Comparison of ENCODE assay signal across 8 cellular contexts in the genomic region with DNA sequence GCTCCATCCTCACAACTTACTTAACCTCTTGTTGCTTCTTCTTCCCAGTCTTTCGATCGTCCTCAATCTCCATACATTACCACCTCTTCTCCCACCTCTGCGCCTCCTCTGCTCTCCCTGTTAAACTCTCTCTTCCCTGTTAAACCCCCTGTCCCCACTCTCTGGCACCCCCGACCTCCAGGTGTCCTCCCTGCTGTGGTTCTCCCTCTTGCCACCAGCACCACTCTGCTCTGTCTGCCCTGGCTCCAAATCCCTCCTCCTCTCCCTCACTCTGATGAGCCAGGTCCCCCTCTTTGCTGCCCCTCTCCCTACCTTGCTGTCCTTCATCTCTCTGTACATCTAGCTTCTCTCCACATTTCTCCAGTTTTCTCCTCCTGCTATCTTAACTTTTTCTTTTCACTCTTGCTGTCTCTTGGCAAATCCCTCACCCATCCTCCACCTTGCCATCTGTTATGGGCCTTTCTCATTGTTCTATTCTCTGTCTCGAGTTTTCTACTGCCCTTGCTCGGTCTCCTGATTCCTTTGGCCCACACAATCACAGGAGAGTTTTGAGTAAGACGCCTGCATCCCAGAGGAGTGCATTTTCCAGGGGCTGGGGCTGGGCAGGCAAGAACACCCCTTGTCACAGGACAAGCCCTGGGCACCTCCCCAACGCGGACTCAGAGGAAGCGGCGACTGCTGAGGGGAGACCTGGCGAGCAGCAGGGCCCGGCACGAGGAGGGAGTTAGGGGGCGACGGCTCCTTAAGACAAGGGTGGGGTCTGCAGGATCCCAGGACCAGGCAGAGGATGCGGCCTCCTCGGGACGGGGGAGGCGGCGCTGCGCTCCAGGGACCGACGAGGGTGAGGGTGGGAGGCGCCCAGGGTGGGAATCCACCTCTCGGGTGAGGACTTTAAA. TPM values are rescaled to one million over a fixed set of nuclear protein-coding genes. Genes with fewer than 3 reads are reported as not detected.
DNase-seq lines count a peak whose midpoint lies in the region; ATAC-seq lines count a peak whose summit lies in the region.

No MANE protein-coding gene starts in this region.

- H3K36me3 ChIP-seq in ectodermal cell (ENCODE audit: control insufficient read depth, insufficient read depth, low read length) (no peaks in the 10 kb centered on the region), mesodermal cell (ENCODE audit: control insufficient read depth, insufficient read depth, low read length) (peaks cover 11% of the 10 kb centered on the region), aorta (ENCODE audit: control insufficient read depth in 1 of 2, insufficient read depth in 2 of 2, low read length in 1 of 2) (peaks cover 0 to 2% of the 10 kb centered on the region in 2 donors)

- peak overlapping the region; percentile 36 for H3K4me3 ChIP-seq in ectodermal cell (ENCODE audit: insufficient read depth, low read depth, low read length)
- peak overlapping the region; percentile 39 for H3K4me3 ChIP-seq in mesodermal cell (ENCODE audit: extremely low read depth, insufficient read depth, low read length, poor library complexity, severe bottlenecking)
- peak overlapping the region; percentile 24 to 31 for H3K4me3 ChIP-seq in aorta (ENCODE audit: low read length in 2 of 2)

- peak; percentile 3 for DNase-seq in stimulated activated CD4-positive, alpha-beta T cell treated with anti-CD3 and anti-CD28 coated beads, Interleukin-15, amount 100 ng/mL, for 24 hours
- DNase-seq in stimulated activated CD4-positive, alpha-beta T cell treated with anti-CD3 and anti-CD28 coated beads, Interleukin-1b, Interleukin-23, amount 100 ng/mL, for 48 hours: no peak
- DNase-seq in aorta: peak in 1 of 2 donors; percentile 54
- no peak for DNase-seq in NCI-H524 (lab: John Stamatoyannopoulos, UW)
- DNase-seq in GM19238 (ENCODE audit: insufficient read length, low spot score): no peak

- 33 to 37% methylated on average over 26 of the region's 26 CpGs for WGBS in ectodermal cell, 2 experiments
- 51 to 54% methylated on average over 18 to 24 of the region's 26 CpGs for WGBS in mesodermal cell (ENCODE audit: insufficient coverage in 2 of 2), 2 experiments
- 13 to 15% methylated on average over 26 of the region's 26 CpGs for WGBS in aorta, 2 donors

- H3K4me1 ChIP-seq in ectodermal cell (ENCODE audit: control insufficient read depth, insufficient read depth, low read length) (peaks cover 5% of the 10 kb centered on the region), mesodermal cell (ENCODE audit: control insufficient read depth, insufficient read depth, low read length, poor library complexity, severe bottlenecking) (no peaks in the 10 kb centered on the region), aorta (ENCODE audit: control insufficient read depth in 1 of 2, insufficient read depth in 2 of 2, low read length in 2 of 2) (peaks cover 0 to 2% of the 10 kb centered on the region in 2 donors)

- no peaks in the 10 kb centered on the region for H3K9me3 ChIP-seq in ectodermal cell (ENCODE audit: control insufficient read depth, low read length)
- H3K9me3 ChIP-seq in mesodermal cell (ENCODE audit: control insufficient read depth, low read length): peaks cover 12% of the 10 kb centered on the region
- H3K9me3 ChIP-seq in aorta (ENCODE audit: control insufficient read depth, low read length): no peaks in the 10 kb centered on the region

- H3K27me3 ChIP-seq in ectodermal cell (ENCODE audit: control insufficient read depth, insufficient read depth, low read length, poor library complexity, severe bottlenecking): peaks cover 9% of the 10 kb centered on the region
- no peaks in the 10 kb centered on the region for H3K27me3 ChIP-seq in aorta (ENCODE audit: control insufficient read depth in 1 of 2, insufficient read depth in 2 of 2, low read length in 1 of 2)

- ATAC-seq in aorta (ENCODE audit: low FRiP score): peak; percentile 48
- ATAC-seq in HG03571 (IDR thresholded peaks at IDR 0.05; ENCODE audit: unreplicated experiment): no peak

- intact Hi-C loops in aorta (cut with DNase I): loop anchor here (10.0 kb wide), 2 partner anchors 48 to 202 kb away; partner anchors contain the start of gene ZNF665 (in 1 of the 2)

- no peak overlapping the region for H3K27ac ChIP-seq in ectodermal cell (ENCODE audit: insufficient read depth, low read depth, low read length, poor library complexity, severe bottlenecking)
- H3K27ac ChIP-seq in mesodermal cell (ENCODE audit: low read depth, low read length, severe bottlenecking): no peak overlapping the region
- H3K27ac ChIP-seq in aorta (ENCODE audit: low read depth in 1 of 2, low read length in 2 of 2): peak overlapping the region in 1 of 2 donors; percentile 50

RNA-seq across cellular contexts. Expression of gene ERVV-1, which starts 21.4 kb away (rescaled TPM):
- not detected for polyA plus RNA-seq in ectodermal cell (2013, experiment 1 of 4)
- polyA plus RNA-seq in ectodermal cell (2013, experiment 2 of 4): not detected
- polyA plus RNA-seq in ectodermal cell (2013, experiment 3 of 4): not detected
- not detected for polyA plus RNA-seq in ectodermal cell (2013, experiment 4 of 4)
- not detected for polyA plus RNA-seq in mesodermal cell (2013, experiment 1 of 2)
- polyA plus RNA-seq in mesodermal cell (2013, experiment 2 of 2): not detected
- total RNA-seq in aorta: not detected
- polyA plus RNA-seq in aorta: not detected

RNA-seq across cellular contexts. Expression of gene ZNF816, which starts 29.7 kb away (rescaled TPM):
- 14.1 TPM for polyA plus RNA-seq in ectodermal cell (2013, experiment 1 of 4)
- polyA plus RNA-seq in ectodermal cell (2013, experiment 2 of 4): 14.9 TPM
- polyA plus RNA-seq in ectodermal cell (2013, experiment 3 of 4): 13.0 TPM
- polyA plus RNA-seq in ectodermal cell (2013, experiment 4 of 4): 14.4 TPM
- polyA plus RNA-seq in mesodermal cell (2013, experiment 1 of 2): 8.4 TPM
- polyA plus RNA-seq in mesodermal cell (2013, experiment 2 of 2): 11.6 TPM
- 10 to 100 TPM in 1 of 2 donors, 1 to 10 TPM in 1; 5.4 to 11.4 TPM for total RNA-seq in aorta
- 1 to 10 TPM; 4.5 to 4.9 TPM for polyA plus RNA-seq in aorta

RNA-seq across cellular contexts. Expression of gene ERVV-2, which starts 52.2 kb away (rescaled TPM):
- not detected for polyA plus RNA-seq in ectodermal cell (2013, experiment 1 of 4)
- not detected for polyA plus RNA-seq in ectodermal cell (2013, experiment 2 of 4)
- polyA plus RNA-seq in ectodermal cell (2013, experiment 3 of 4): not detected
- not detected for polyA plus RNA-seq in ectodermal cell (2013, experiment 4 of 4)
- polyA plus RNA-seq in mesodermal cell (2013, experiment 1 of 2): not detected
- not detected for polyA plus RNA-seq in mesodermal cell (2013, experiment 2 of 2)
- total RNA-seq in aorta: not detected
- not detected for polyA plus RNA-seq in aorta
